8 cellular contexts compared by ENCODE assay signal in the genomic region with DNA sequence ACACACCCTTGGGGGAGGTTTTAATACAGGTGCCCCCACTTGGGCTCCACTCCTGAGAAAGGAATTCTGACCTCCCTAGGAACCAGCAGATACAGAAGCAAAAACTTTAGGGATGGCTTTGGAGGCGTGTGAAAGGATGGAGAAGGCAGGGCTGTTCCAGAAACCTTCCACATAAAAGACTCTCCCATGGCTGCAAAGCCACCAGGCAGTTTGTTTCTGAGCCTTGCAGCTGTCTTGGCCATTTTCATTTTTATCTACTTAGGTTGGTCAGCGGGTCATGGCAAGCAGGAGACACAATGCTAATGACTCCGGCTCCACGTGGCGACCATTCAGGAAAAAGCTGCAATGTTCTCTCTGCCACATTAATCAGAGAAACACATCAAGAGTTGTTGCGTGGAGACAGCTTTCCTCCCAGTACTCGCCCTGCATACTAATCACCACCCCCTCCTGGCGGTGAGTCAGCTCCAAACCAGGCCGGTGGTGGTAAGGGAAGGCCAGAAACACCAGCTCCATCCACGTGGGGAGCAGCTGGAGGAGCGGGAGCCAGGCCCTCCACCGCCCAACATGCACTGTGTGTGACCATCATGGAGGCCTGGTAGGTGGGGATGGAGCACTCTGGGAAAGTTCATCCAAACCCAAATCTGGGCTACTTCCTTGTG. TPM values are rescaled to one million over a fixed set of nuclear protein-coding genes. Genes with fewer than 3 reads are reported as not detected.
DNase-seq lines count a peak whose midpoint lies in the region; ATAC-seq and TF ChIP-seq lines count a peak whose summit lies in the region.

No MANE protein-coding gene starts in this region.

- H3K4me1 ChIP-seq in gastroesophageal sphincter: peaks cover 0 to 6% (median 0%) of the 10 kb centered on the region in 3 donors

- H3K4me3 ChIP-seq in H7 (ENCODE audit: insufficient read depth, low read depth, low read length) (no peak overlapping the region), gastroesophageal sphincter (no peak overlapping the region)

- H3K36me3 ChIP-seq in H7 (replicated peaks; ENCODE audit: control insufficient read depth, insufficient read depth, low read length) (no peaks in the 10 kb centered on the region), gastroesophageal sphincter (no peaks in the 10 kb centered on the region)

- TF ChIP-seq EP300 in gastroesophageal sphincter (IDR thresholded peaks at IDR 0.05): no peak

- H3K27me3 ChIP-seq in H7 (ENCODE audit: control insufficient read depth, insufficient read depth, low read length) (no peaks in the 10 kb centered on the region), gastroesophageal sphincter (no peaks in the 10 kb centered on the region)

- TF ChIP-seq POLR2A in gastroesophageal sphincter (IDR thresholded peaks at IDR 0.05): no peak

- H3K27ac ChIP-seq in gastroesophageal sphincter: no peak overlapping the region

- WGBS in gastroesophageal sphincter (ENCODE audit: low coverage in 1 of 2), 2 donors: 37 to 86% methylated on average over 1 to 6 of the region's 12 CpGs

- H3K9me3 ChIP-seq in gastroesophageal sphincter: peaks cover 0 to 12% (median 0%) of the 10 kb centered on the region in 3 donors

- DNase-seq in AG08396 (ENCODE audit: low spot score): peak; percentile 80
- DNase-seq in H7: peak; percentile 86
- DNase-seq in T-helper 22 cell (ENCODE audit: low read depth): peak; percentile 30
- peak; percentile 82 for DNase-seq in pulmonary artery endothelial cell (ENCODE audit: low read depth, low spot score)

- ATAC-seq in gastroesophageal sphincter (peak; percentile 46), HG02885 (IDR thresholded peaks at IDR 0.05; ENCODE audit: poor library complexity, unreplicated experiment) (no peak), GM19023 (IDR thresholded peaks at IDR 0.05; ENCODE audit: unreplicated experiment) (no peak), HG03378 (IDR thresholded peaks at IDR 0.05; ENCODE audit: unreplicated experiment) (no peak)

- TF ChIP-seq CTCF in gastroesophageal sphincter (IDR thresholded peaks at IDR 0.05): peak in 1 of 4 experiments; percentile 18

RNA-seq across cellular contexts. Expression of gene IRF2BPL, which starts 30.9 kb away (rescaled TPM):
- total RNA-seq in H7 (2014; rRNA removed; shearing (Covaris generic)): 142 and 187 TPM in 2 replicates
- 10 to 100 TPM; 53.7 to 75.6 (median 59.9) TPM for total RNA-seq in gastroesophageal sphincter
- 16.4 and 18.7 TPM in 2 replicates for total RNA-seq in pulmonary artery endothelial cell

RNA-seq across cellular contexts. Expression of gene CIPC, which starts 38.7 kb away (rescaled TPM):
- total RNA-seq in H7 (2014; rRNA removed; shearing (Covaris generic)): 18.7 and 22.3 TPM in 2 replicates
- total RNA-seq in gastroesophageal sphincter: 10 to 100 TPM; 49.0 to 74.1 (median 60.4) TPM
- 15.0 and 15.9 TPM in 2 replicates for total RNA-seq in pulmonary artery endothelial cell

Comparison
In these comparisons a context has a peak if more than half of its experiments do, and no peak if none do; other contexts are left out.
1. DNase-seq: peak in every context shown above with its lines; median percentile 86 in H7; 82 in pulmonary artery endothelial cell; 80 in AG08396; 30 in T-helper 22 cell.